8 cellular contexts compared by ENCODE assay signal in genomic region chr17:48241131-48241591, GRCh38.
DNase-seq lines count a peak whose midpoint lies in the region; ATAC-seq lines count a peak whose summit lies in the region.

No MANE protein-coding gene starts in this region.

- ATAC-seq in GM19395 (IDR thresholded peaks at IDR 0.05; ENCODE audit: unreplicated experiment) (peak; percentile 91), HG03354 (IDR thresholded peaks at IDR 0.05; ENCODE audit: poor library complexity, severe bottlenecking, unreplicated experiment) (peak; percentile 84), T-helper 17 cell (peak; percentile 54)
- peak; percentile 83 for ATAC-seq in stimulated activated memory B cell treated with anti-CD40 and anti-IgM and Interleukin-4, amounts not matched to agents 10 μg/mL and 1 μg/mL and 100 μg/mL, for 72 hours

- peak; percentile 86 for DNase-seq in EH (ENCODE audit: low read depth)
- DNase-seq in T-helper 17 cell: no peak
- DNase-seq in foreskin melanocyte: peak; percentile 99
- DNase-seq in NCI-H524 treated with DMSO at 0.1 percent for 48 hours (lab: John Stamatoyannopoulos, UW): no peak
- DNase-seq in ecto neural progenitor cell (ENCODE audit: low spot score): no peak

- no peaks in the 10 kb centered on the region for H3K27me3 Mint-ChIP-seq in T-helper 17 cell
- peaks cover 9% of the 10 kb centered on the region for H3K27me3 Mint-ChIP-seq in stimulated activated memory B cell treated with anti-CD40 and anti-IgM and Interleukin-4, amounts not matched to agents 10 μg/mL and 1 μg/mL and 100 μg/mL, for 72 hours

- no peaks in the 10 kb centered on the region for H3K36me3 Mint-ChIP-seq in T-helper 17 cell (ENCODE audit: low read depth)
- peaks cover 5% of the 10 kb centered on the region for H3K36me3 Mint-ChIP-seq in stimulated activated memory B cell treated with anti-CD40 and anti-IgM and Interleukin-4, amounts not matched to agents 10 μg/mL and 1 μg/mL and 100 μg/mL, for 72 hours

- H3K27ac Mint-ChIP-seq in T-helper 17 cell: peak overlapping the region; percentile 21
- H3K27ac Mint-ChIP-seq in stimulated activated memory B cell treated with anti-CD40 and anti-IgM and Interleukin-4, amounts not matched to agents 10 μg/mL and 1 μg/mL and 100 μg/mL, for 72 hours: no peak overlapping the region

- no peak overlapping the region for H3K4me3 Mint-ChIP-seq in T-helper 17 cell
- no peak overlapping the region for H3K4me3 Mint-ChIP-seq in stimulated activated memory B cell treated with anti-CD40 and anti-IgM and Interleukin-4, amounts not matched to agents 10 μg/mL and 1 μg/mL and 100 μg/mL, for 72 hours

- H3K9me3 ChIP-seq in T-helper 17 cell (ENCODE audit: control insufficient read depth, low read length, poor library complexity, severe bottlenecking): no peaks in the 10 kb centered on the region

- H3K4me1 Mint-ChIP-seq in T-helper 17 cell: peaks cover 50% of the 10 kb centered on the region
- peaks cover 19% of the 10 kb centered on the region for H3K4me1 Mint-ChIP-seq in stimulated activated memory B cell treated with anti-CD40 and anti-IgM and Interleukin-4, amounts not matched to agents 10 μg/mL and 1 μg/mL and 100 μg/mL, for 72 hours

- no peaks in the 10 kb centered on the region for H3K9me3 Mint-ChIP-seq in stimulated activated memory B cell treated with anti-CD40 and anti-IgM and Interleukin-4, amounts not matched to agents 10 μg/mL and 1 μg/mL and 100 μg/mL, for 72 hours

Comparison
In these comparisons a context has a peak if more than half of its experiments do, and no peak if none do; other contexts are left out.
1. DNase-seq: peak in EH (single experiment) and foreskin melanocyte (single experiment); none in T-helper 17 cell (0 of 3), NCI-H524 treated with DMSO at 0.1 percent for 48 hours (single experiment) and ecto neural progenitor cell (single experiment).
2. Peak in every context shown above with its lines, with median percentiles within 50 percentile points of each other: ATAC-seq.